Comparison of ENCODE assay signal across 1 cellular context in genomic region chr9:112232233-112232632, GRCh38.
TF ChIP-seq lines count a peak whose summit lies in the region.

No MANE protein-coding gene starts in this region.

TF ChIP-seq in GM23338, 12 proteins besides CTCF, POLR2A, EP300 and RAD21 (continued from another document):
- TF ChIP-seq ZNF462 (CRISPR knock-in tag; IDR thresholded peaks at IDR 0.05) (no peak), POLR2AphosphoS5 (IDR thresholded peaks at IDR 0.05; ENCODE audit: low read depth) (no peak)
